Comparison of ENCODE assay signal across 8 cellular contexts in genomic region chr1:174217787-174218574, GRCh38. TPM values are rescaled to one million over a fixed set of nuclear protein-coding genes. Genes with fewer than 3 reads are reported as not detected.
A peak's percentile ranks its signal among the peaks of the same experiment; 100 is the strongest.
DNase-seq lines count a peak whose midpoint lies in the region; ATAC-seq, FAIRE-seq and TF ChIP-seq lines count a peak whose summit lies in the region.

No MANE protein-coding gene starts in this region.

- peak; percentile 9 for DNase-seq in H7
- DNase-seq in NCI-H446 (lab: John Stamatoyannopoulos, UW): peak; percentile 10 to 48
- peak; percentile 51 for DNase-seq in bronchial epithelial cell (ENCODE audit: low read depth)
- DNase-seq in HepG2 (ENCODE audit: low spot score): peak; percentile 21
- DNase-seq in UCSD-AML1 (lab: John Stamatoyannopoulos, UW; ENCODE audit: unreplicated experiment): no peak
- DNase-seq in activated naive CD4-positive, alpha-beta T cell (lab: John Stamatoyannopoulos, UW): no peak

- in situ Hi-C loops in HepG2 (cut with HindIII; ENCODE audit: extremely low pct_ligation_motif_present, low pct_unique_long_range_greater_than_20kb): loop anchor here (10.0 kb wide), 1 partner anchor 123 kb away; no protein-coding TSS in a partner anchor

- no peak overlapping the region for H3K9ac ChIP-seq in HepG2 (ENCODE audit: insufficient read depth, low read depth, low read length)

- H3K27ac ChIP-seq in HepG2 (ENCODE audit: extremely low read length, insufficient read depth, low read length): peak overlapping the region; percentile 16

- no peak overlapping the region for H3K4me2 ChIP-seq in HepG2 (ENCODE audit: low read depth, low read length)

- H3K27me3 ChIP-seq in H7 (ENCODE audit: control insufficient read depth, insufficient read depth, low read length) (no peaks in the 10 kb centered on the region), bronchial epithelial cell (ENCODE audit: control insufficient read depth, insufficient read depth, low read length) (no peaks in the 10 kb centered on the region), HepG2 (ENCODE audit: control insufficient read depth in 1 of 2, insufficient read depth in 2 of 2, low read length in 2 of 2) (no peaks in the 10 kb centered on the region)

- no peak overlapping the region for H3K4me3 ChIP-seq in H7 (ENCODE audit: insufficient read depth, low read depth, low read length)
- no peak overlapping the region for H3K4me3 ChIP-seq in bronchial epithelial cell (ENCODE audit: low read depth, low read length)
- H3K4me3 ChIP-seq in HepG2 (replicated peaks in 1 of 3; ENCODE audit: insufficient read depth in 1 of 3, low read depth in 2 of 3, low read length in 3 of 3): no peak overlapping the region

- no peaks in the 10 kb centered on the region for H3K36me3 ChIP-seq in H7 (replicated peaks; ENCODE audit: control insufficient read depth, insufficient read depth, low read length)
- no peaks in the 10 kb centered on the region for H3K36me3 ChIP-seq in bronchial epithelial cell (ENCODE audit: control insufficient read depth, insufficient read depth, low read length)
- H3K36me3 ChIP-seq in HepG2 (replicated peaks in 1 of 2; ENCODE audit: control insufficient read depth in 1 of 2, insufficient read depth in 2 of 2, low read length in 2 of 2): peaks cover 3 to 12% of the 10 kb centered on the region in 2 experiments; a peak in 3 of 5 replicates

- peak; percentile 95 for FAIRE-seq in G401.6 (lab: Jason Lieb, UNC)
- no peak for FAIRE-seq in bronchial epithelial cell (lab: Jason Lieb, UNC)
- no peak for FAIRE-seq in HepG2 (lab: Jason Lieb, UNC)

- peaks cover 13% of the 10 kb centered on the region for H3K4me1 ChIP-seq in HepG2 (ENCODE audit: insufficient read depth, low read length)

- TF ChIP-seq CTCF in bronchial epithelial cell (IDR thresholded peaks at IDR 0.05; ENCODE audit: insufficient read depth, low read length, severe bottlenecking): peak; percentile 14
- TF ChIP-seq CTCF in HepG2 (CRISPR knock-in tag; IDR thresholded peaks at IDR 0.05): peak; percentile 49

- BruUV-seq in HepG2 (replicated peaks; lab: Mats Ljungman, UMichigan): no TSS peak

- no peaks in the 10 kb centered on the region for H4K20me1 ChIP-seq in HepG2 (ENCODE audit: insufficient read depth, low read length)

- CTCF ChIA-PET in HepG2 (lab: Yijun Ruan, JAX; ENCODE audit: low intra/inter-chr PET ratio, low total read pairs): no interaction called here

- TF ChIP-seq RAD21 in HepG2 (CRISPR knock-in tag; IDR thresholded peaks at IDR 0.05): peak; percentile 46; the same call in 1 of the 2 replicates

- ATAC-seq in HepG2 (peak; percentile 64), HG03159 (IDR thresholded peaks at IDR 0.05; ENCODE audit: unreplicated experiment) (no peak)

- peaks cover 10% of the 10 kb centered on the region for H3K9me3 ChIP-seq in HepG2 (ENCODE audit: low read length)

- peaks cover 6% of the 10 kb centered on the region for H3K79me2 ChIP-seq in HepG2 (ENCODE audit: insufficient read depth, low read length)

- POLR2A ChIA-PET in HepG2 (lab: Yijun Ruan, JAX): no interaction called here

- TF ChIP-seq EP300 in HepG2 (IDR thresholded peaks at IDR 0.05; ENCODE audit: low read depth in 2 of 2, low read length in 2 of 2) (no peak), HepG2 (CRISPR knock-in tag; IDR thresholded peaks at IDR 0.05; ENCODE audit: borderline replicate concordance) (no peak)

- WGBS in HepG2 (ENCODE audit: low lambda C conversion rate): 27% methylated on average over 4 of the region's 4 CpGs

- intact Hi-C loops in HepG2 (cut with micrococcal nuclease; ENCODE audit: unreplicated experiment): loop anchor here (1.0 to 5.0 kb wide), 3 partner anchors 74 to 797 kb away; no protein-coding TSS in a partner anchor

- no peak overlapping the region for H2AFZ ChIP-seq in HepG2 (ENCODE audit: low read length)

- no peak for TF ChIP-seq POLR2A in HepG2 (IDR thresholded peaks at IDR 0.05; ENCODE audit: insufficient read depth in 1 of 2, low read depth in 2 of 2, low read length in 2 of 2)

TF ChIP-seq in HepG2, 621 proteins besides CTCF, POLR2A, EP300 and RAD21 (continues in another document):
- no peak for TF ChIP-seq HNF1B (CRISPR knock-in tag; IDR thresholded peaks at IDR 0.05)
- TF ChIP-seq ZNF3 (CRISPR knock-in tag; IDR thresholded peaks at IDR 0.05): no peak
- peak; percentile 59; the same call in 1 of the 2 replicates for TF ChIP-seq SMC3 (IDR thresholded peaks at IDR 0.05; ENCODE audit: low read length)
- peak; percentile 59 for TF ChIP-seq CEBPG (CRISPR knock-in tag; IDR thresholded peaks at IDR 0.05)
- TF ChIP-seq CEBPB (IDR thresholded peaks at IDR 0.05; ENCODE audit: borderline replicate concordance, low read depth, low read length): peak; percentile 62; the same call in 1 of the 2 replicates
- no peak for TF ChIP-seq SNRNP70 (IDR thresholded peaks at IDR 0.05; ENCODE audit: low read depth, low read length)
- no peak for TF ChIP-seq SAFB2 (CRISPR knock-in tag; IDR thresholded peaks at IDR 0.05; ENCODE audit: borderline replicate concordance, low read depth)
- peak; percentile 78 for TF ChIP-seq STAG1 (CRISPR knock-in tag; IDR thresholded peaks at IDR 0.05)
- TF ChIP-seq ZBTB43 (CRISPR knock-in tag; conservative IDR thresholded peaks at IDR 0.05): no peak
- no peak for TF ChIP-seq ZNF740 (CRISPR knock-in tag; IDR thresholded peaks at IDR 0.05)
- no peak for TF ChIP-seq RBM22 (optimal IDR thresholded peaks at IDR 0.05; ENCODE audit: low read length)
- 0 out of 2 replicates have a peak, but pooled peaks have one; percentile 28 for TF ChIP-seq KDM5A (IDR thresholded peaks at IDR 0.05; ENCODE audit: borderline replicate concordance, low read length)
- TF ChIP-seq THRA (CRISPR knock-in tag; IDR thresholded peaks at IDR 0.05; ENCODE audit: borderline replicate concordance): no peak

RNA-seq across cellular contexts. Expression of gene RABGAP1L, which starts 58.7 kb away (rescaled TPM):
- total RNA-seq in H7 (2014; rRNA removed; shearing (Covaris generic)): 31.9 and 57.9 TPM in 2 replicates
- total RNA-seq in bronchial epithelial cell: 34.1 and 37.4 TPM in 2 replicates
- 22.6 and 27.8 TPM in 2 replicates for total RNA-seq in HepG2 (2016; rRNA removed; fragmentation: Illumina TruSeq; extraction: Trizol)
- total RNA-seq in HepG2 (2016; cell fraction: cytosol; rRNA removed; fragmentation: Illumina TruSeq; extraction: Trizol; ENCODE audit: low read depth): 8.0 and 9.8 TPM in 2 replicates
- 22.4 and 27.7 TPM in 2 replicates for total RNA-seq in HepG2 (2016; cell fraction: insoluble cytoplasmic fraction; rRNA removed; fragmentation: Illumina TruSeq; extraction: Trizol)
- total RNA-seq in HepG2 (2016; cell fraction: membrane; rRNA removed; fragmentation: Illumina TruSeq; extraction: Trizol): 6.6 and 7.1 TPM in 2 replicates
- 52.5 and 56.6 TPM in 2 replicates for total RNA-seq in HepG2 (2016; cell fraction: nucleus; rRNA removed; fragmentation: Illumina TruSeq; extraction: Trizol)
- 7.0 and 7.9 TPM in 2 replicates for polyA plus RNA-seq in HepG2 (2011; rRNA removed)
- 3.6 and 6.8 TPM in 2 replicates for polyA plus RNA-seq in HepG2 (2011; cell fraction: cytosol; rRNA removed)
- 6.0 and 8.0 TPM in 2 replicates for polyA plus RNA-seq in HepG2 (2011; cell fraction: nucleus; rRNA removed)
- polyA plus RNA-seq in HepG2 (2012): 6.0 and 8.6 TPM in 2 replicates
- polyA plus RNA-seq in HepG2 (2016; cell fraction: cytosol; fragmentation: Illumina TruSeq; extraction: Trizol; ENCODE audit: low read depth): 0.60 and 0.68 TPM in 2 replicates
- polyA plus RNA-seq in HepG2 (2016; cell fraction: insoluble cytoplasmic fraction; fragmentation: Illumina TruSeq; extraction: Trizol; ENCODE audit: low read depth): 12.1 and 13.5 TPM in 2 replicates
- 0.87 and 1.3 TPM in 2 replicates for polyA plus RNA-seq in HepG2 (2016; cell fraction: membrane; fragmentation: Illumina TruSeq; extraction: Trizol; ENCODE audit: low read depth)
- 10.1 and 10.5 TPM in 2 replicates for polyA plus RNA-seq in HepG2 (2016; cell fraction: nucleus; fragmentation: Illumina TruSeq; extraction: Trizol; ENCODE audit: insufficient read depth, low read depth)
- 21.9 and 40.8 TPM in 2 replicates for polyA minus RNA-seq in HepG2 (2011; rRNA and poly(A)+ RNA removed; ENCODE audit: low replicate concordance)
- polyA minus RNA-seq in HepG2 (2011; cell fraction: cytosol; rRNA and poly(A)+ RNA removed): 14.2 and 22.6 TPM in 2 replicates
- polyA minus RNA-seq in HepG2 (2011; cell fraction: nucleus; rRNA and poly(A)+ RNA removed): 114 and 137 TPM in 2 replicates

Comparison
In these comparisons a context has a peak if more than half of its experiments do, and no peak if none do; other contexts are left out.
1. DNase-seq: peak in H7 (single experiment), NCI-H446 (2 of 2), bronchial epithelial cell (single experiment) and HepG2 (single experiment); none in UCSD-AML1 (single experiment) and activated naive CD4-positive, alpha-beta T cell (0 of 4).